ENCODE assay signal across 25 cellular contexts in the genomic region with DNA sequence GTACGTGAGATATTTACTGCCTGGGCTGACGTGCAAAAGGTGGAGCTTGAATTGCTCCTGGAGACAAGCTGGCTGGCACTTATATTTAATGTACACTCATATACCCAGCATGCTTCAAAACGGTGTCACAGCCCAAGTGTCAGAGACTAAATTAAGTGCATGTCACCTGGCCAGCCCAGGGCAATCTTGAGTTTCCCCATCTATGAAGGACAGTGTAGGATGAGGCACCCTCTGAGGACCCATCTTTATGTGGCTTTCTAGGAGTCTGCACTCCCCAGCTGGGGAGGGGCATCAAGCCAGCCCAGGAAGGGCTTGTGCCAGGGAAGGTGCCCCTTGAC. TPM values are rescaled to one million over a fixed set of nuclear protein-coding genes. Genes with fewer than 3 reads are reported as not detected.
"Had no signal": no experiment of that assay in that cellular context is flagged by ENCODE, and none has a peak within 500 bp of the region (broad histone marks: within the 10 kb centered on the region; RNA-seq: fewer than 3 reads in every experiment).

No MANE protein-coding gene starts in this region.

- H3K4me1 ChIP-seq: lower lobe of right lung had no signal

- DNase-seq: activated CD8-positive, alpha-beta memory T cell treated with anti-CD3 and anti-CD28 coated beads, Interleukin-2, amount 50 U/mL, for 4 hours; activated naive CD4-positive, alpha-beta T cell treated with Interleukin-2 at 50 U/mL for 16 hours; activated naive CD8-positive, alpha-beta T cell treated with anti-CD3 and anti-CD28 coated beads for 36 hours; activated T-cell treated with anti-CD3 and anti-CD28 coated beads, Interleukin-2, amount 50 U/mL, for 24 hours; cerebellar nuclear complex; cortex of kidney; endodermal cell; esophagus squamous epithelium; lower lobe of right lung; naive thymus-derived CD4-positive, alpha-beta T cell; occipital lobe; stimulated activated CD4-positive, alpha-beta T cell treated with anti-CD3 and anti-CD28 coated beads, Interleukin-4, amount 100 ng/mL, for 24 hours; stimulated activated naive CD4-positive, alpha-beta T cell treated with Interleukin-2 at 50 U/mL for 16 hours had no signal

- H3K9me3 Mint-ChIP-seq: activated naive CD8-positive, alpha-beta T cell treated with anti-CD3 and anti-CD28 coated beads for 36 hours; activated T-cell treated with anti-CD3 and anti-CD28 coated beads, Interleukin-2, amount 50 U/mL, for 24 hours; activated T-helper 17 cell treated with anti-CD3 and anti-CD28 coated beads, Interleukin-2, amount 50 U/mL, for 72 hours; endodermal cell; naive thymus-derived CD4-positive, alpha-beta T cell; neural crest cell; T-helper 1 cell treated with Interleukin-12 subunit alpha and Interleukin-12 subunit beta and Interleukin-4 antibody, amounts not matched to agents 30 μg/mL and 1 μg/mL, for 36 hours had no signal

- H3K27ac Mint-ChIP-seq: activated naive CD8-positive, alpha-beta T cell treated with anti-CD3 and anti-CD28 coated beads for 36 hours; activated T-cell treated with anti-CD3 and anti-CD28 coated beads, Interleukin-2, amount 50 U/mL, for 24 hours; activated T-helper 17 cell treated with anti-CD3 and anti-CD28 coated beads, Interleukin-2, amount 50 U/mL, for 72 hours; endodermal cell; naive thymus-derived CD4-positive, alpha-beta T cell; T-helper 1 cell treated with Interleukin-12 subunit alpha and Interleukin-12 subunit beta and Interleukin-4 antibody, amounts not matched to agents 30 μg/mL and 1 μg/mL, for 36 hours; WTC11 had no signal

- H3K4me1 Mint-ChIP-seq: activated naive CD8-positive, alpha-beta T cell treated with anti-CD3 and anti-CD28 coated beads for 36 hours; activated T-helper 17 cell treated with anti-CD3 and anti-CD28 coated beads, Interleukin-2, amount 50 U/mL, for 72 hours; naive thymus-derived CD4-positive, alpha-beta T cell; neural crest cell had no signal

- H3K27ac ChIP-seq: esophagus squamous epithelium, heart right ventricle, lower lobe of right lung, thoracic aorta, upper lobe of left lung had no signal

- H3K9me3 ChIP-seq: esophagus squamous epithelium, heart right ventricle, lower lobe of right lung, thoracic aorta, upper lobe of left lung had no signal

- ATAC-seq: activated T-helper 17 cell treated with anti-CD3 and anti-CD28 coated beads, Interleukin-2, amount 50 U/mL, for 72 hours; left colon; naive thymus-derived CD4-positive, alpha-beta T cell had no signal

- H3K36me3 Mint-ChIP-seq: activated naive CD8-positive, alpha-beta T cell treated with anti-CD3 and anti-CD28 coated beads for 36 hours; naive thymus-derived CD4-positive, alpha-beta T cell; WTC11 had no signal

- H3K4me3 ChIP-seq: esophagus squamous epithelium, heart right ventricle, lower lobe of right lung, thoracic aorta, upper lobe of left lung had no signal

- H3K4me3 Mint-ChIP-seq: activated naive CD8-positive, alpha-beta T cell treated with anti-CD3 and anti-CD28 coated beads for 36 hours; activated T-cell treated with anti-CD3 and anti-CD28 coated beads, Interleukin-2, amount 50 U/mL, for 24 hours; activated T-helper 17 cell treated with anti-CD3 and anti-CD28 coated beads, Interleukin-2, amount 50 U/mL, for 72 hours; endodermal cell; naive thymus-derived CD4-positive, alpha-beta T cell; neural crest cell; T-helper 1 cell treated with Interleukin-12 subunit alpha and Interleukin-12 subunit beta and Interleukin-4 antibody, amounts not matched to agents 30 μg/mL and 1 μg/mL, for 36 hours; WTC11 had no signal

- H3K36me3 ChIP-seq: esophagus squamous epithelium, heart right ventricle, lower lobe of right lung, thoracic aorta, upper lobe of left lung had no signal

RNA-seq across cellular contexts. Expression of a gene that starts 5.3 kb away (rescaled TPM):
- total RNA-seq: activated naive CD8-positive, alpha-beta T cell treated with anti-CD3 and anti-CD28 coated beads for 36 hours; activated T-helper 17 cell treated with anti-CD3 and anti-CD28 coated beads, Interleukin-2, amount 50 U/mL, for 72 hours; bronchial epithelial cell; naive thymus-derived CD4-positive, alpha-beta T cell; neural crest cell; occipital lobe; renal cortical epithelial cell had no signal

RNA-seq across cellular contexts. Expression of a gene that starts 13.2 kb away (rescaled TPM):
- total RNA-seq: activated naive CD8-positive, alpha-beta T cell treated with anti-CD3 and anti-CD28 coated beads for 36 hours; activated T-helper 17 cell treated with anti-CD3 and anti-CD28 coated beads, Interleukin-2, amount 50 U/mL, for 72 hours; bronchial epithelial cell; esophagus squamous epithelium; fibroblast of villous mesenchyme; left colon; lower lobe of right lung; naive thymus-derived CD4-positive, alpha-beta T cell; neural crest cell; occipital lobe; thoracic aorta had no signal

RNA-seq across cellular contexts. Expression of a gene that starts 34.8 kb away (rescaled TPM):
- total RNA-seq: fibroblast of villous mesenchyme, left colon, mesenteric fat pad, neural crest cell, occipital lobe had no signal
